ENCODE assay signal across 28 cellular contexts in genomic region chr19:315811-316210, GRCh38. TPM values are rescaled to one million over a fixed set of nuclear protein-coding genes. Genes with fewer than 3 reads are reported as not detected.
A peak's percentile ranks its signal among the peaks of the same experiment; 100 is the strongest.
DNase-seq lines count a peak whose midpoint lies in the region; ATAC-seq, FAIRE-seq and TF ChIP-seq lines count a peak whose summit lies in the region.
"Had no signal": no experiment of that assay in that cellular context is flagged by ENCODE, and none has a peak within 500 bp of the region (broad histone marks: within the 10 kb centered on the region; RNA-seq: fewer than 3 reads in every experiment).

No MANE protein-coding gene starts in this region.

- CTCF ChIA-PET in activated CD8-positive, alpha-beta T cell treated with anti-CD3 and anti-CD28 coated beads for 36 hours (lab: Charles Lee): no interaction called here
- CTCF ChIA-PET in activated CD8-positive, alpha-beta T cell treated with anti-CD3 and anti-CD28 coated beads, Interleukin-2, amount 10 ng/mL, durations not matched to agents 7 days and 5 days (lab: Charles Lee): no interaction called here
- CTCF ChIA-PET in K562 (lab: Yijun Ruan, JAX; ENCODE audit: low intra/inter-chr PET ratio) (no interaction called here), endothelial cell of umbilical vein (lab: Charles Lee) (no interaction called here)

- DNase-seq in activated CD8-positive, alpha-beta T cell treated with anti-CD3 and anti-CD28 coated beads for 36 hours: no peak
- DNase-seq in activated CD8-positive, alpha-beta T cell treated with anti-CD3 and anti-CD28 coated beads, Interleukin-2, amount 10 ng/mL, durations not matched to agents 7 days and 5 days: no peak
- DNase-seq in K562 (ENCODE audit: extremely low read depth in 1 of 4, low spot score in 3 of 4) (no peak), endothelial cell of umbilical vein (ENCODE audit: low read depth, low spot score) (peak; percentile 29), spleen (no peak), C1 segment of cervical spinal cord (lab: John Stamatoyannopoulos, UW) (no peak)
- DNase-seq in NK-92 treated with Interleukin-12 subunit alpha and Interleukin-12 subunit beta, amount 100 ng/mL, for 24 hours (lab: John Stamatoyannopoulos, UW): no peak
- DNase-seq: 8988T; ACHN; CD4-positive, alpha-beta T cell; COR-L47; DMS53; GM23248; H7; KG1; MG63; NCI-H1105 treated with DMSO at 0.1 percent for 48 hours; NCI-H146; NCI-H2029; NCI-H446; NCI-H526; NCI-H82; PC-9; SJCRH30 had no signal

- dilution Hi-C loops in endothelial cell of umbilical vein (cut with MboI; ENCODE audit: extremely low pct_ligation_motif_present, low sequenced_read_pairs): no loop called here

- no peaks in the 10 kb centered on the region for H3K27me3 Mint-ChIP-seq in activated CD8-positive, alpha-beta T cell treated with anti-CD3 and anti-CD28 coated beads for 36 hours
- no peaks in the 10 kb centered on the region for H3K27me3 Mint-ChIP-seq in activated CD8-positive, alpha-beta T cell treated with anti-CD3 and anti-CD28 coated beads, Interleukin-2, amount 10 ng/mL, durations not matched to agents 7 days and 5 days (ENCODE audit: low read depth)
- H3K27me3 Mint-ChIP-seq: CD4-positive, alpha-beta T cell had no signal

- 85% methylated on average over 8 of the region's 8 CpGs for whole genome bisulfite sequencing in K562 (ENCODE audit: insufficient coverage, low coverage, missing lambda C conversion rate)
- WGBS in spleen, 5 donors: 75 to 89% (median 85%) methylated on average over 8 of the region's 8 CpGs

- H3K9me3 ChIP-seq in K562 (replicated peaks; ENCODE audit: control insufficient read depth, insufficient read depth, low read depth, low read length): peaks cover 9% of the 10 kb centered on the region
- no peaks in the 10 kb centered on the region for H3K9me3 ChIP-seq in endothelial cell of umbilical vein (replicated peaks; ENCODE audit: control insufficient read depth, insufficient read depth, low read length)
- H3K9me3 ChIP-seq in spleen: peaks cover 0 to 8% (median 5%) of the 10 kb centered on the region in 8 donors
- H3K9me3 ChIP-seq: MG63, SJCRH30 had no signal

- no peak overlapping the region for H3K4me2 ChIP-seq in K562 (ENCODE audit: insufficient read depth, low read length)
- H3K4me2 ChIP-seq in endothelial cell of umbilical vein (ENCODE audit: insufficient read depth, low read length): peak overlapping the region; percentile 59
- H3K4me2 ChIP-seq: PC-9 had no signal

- H3K4me1 ChIP-seq in K562 (replicated peaks in 1 of 2; ENCODE audit: control insufficient read depth in 2 of 2, insufficient read depth in 2 of 2, low read length in 2 of 2) (peaks cover 0 to 6% of the 10 kb centered on the region in 2 experiments; a peak in 2 of 5 replicates), endothelial cell of umbilical vein (ENCODE audit: control insufficient read depth, extremely low read depth, insufficient read depth, low read length) (peaks cover 23% of the 10 kb centered on the region), spleen (peaks cover 0 to 25% (median 7%) of the 10 kb centered on the region in 6 donors)
- H3K4me1 ChIP-seq: SJCRH30 had no signal

- TF ChIP-seq EP300 in K562 (IDR thresholded peaks at IDR 0.05; ENCODE audit: low read length): no peak

- peaks cover 34% of the 10 kb centered on the region for H3K36me3 Mint-ChIP-seq in activated CD8-positive, alpha-beta T cell treated with anti-CD3 and anti-CD28 coated beads for 36 hours (ENCODE audit: low read depth)
- H3K36me3 Mint-ChIP-seq in activated CD8-positive, alpha-beta T cell treated with anti-CD3 and anti-CD28 coated beads, Interleukin-2, amount 10 ng/mL, durations not matched to agents 7 days and 5 days (ENCODE audit: low read depth): peaks cover 34% of the 10 kb centered on the region

- in situ Hi-C loops in K562 (cut with MboI): no loop called here

- no peak for ATAC-seq in activated CD8-positive, alpha-beta T cell treated with anti-CD3 and anti-CD28 coated beads for 36 hours
- no peak for ATAC-seq in activated CD8-positive, alpha-beta T cell treated with anti-CD3 and anti-CD28 coated beads, Interleukin-2, amount 10 ng/mL, durations not matched to agents 7 days and 5 days
- ATAC-seq in K562 (no peak), HG03432 (IDR thresholded peaks at IDR 0.05; ENCODE audit: unreplicated experiment) (no peak)
- ATAC-seq: Right ventricle myocardium inferior had no signal

- H3K36me3 ChIP-seq in K562 (ENCODE audit: control insufficient read depth, insufficient read depth, low read length) (peaks cover 65% of the 10 kb centered on the region), endothelial cell of umbilical vein (ENCODE audit: control insufficient read depth in 2 of 2, extremely low read depth in 1 of 2, insufficient read depth in 2 of 2, low read length in 2 of 2) (peaks cover 0 to 14% of the 10 kb centered on the region in 2 experiments), spleen (peaks cover 0 to 94% (median 43%) of the 10 kb centered on the region in 6 donors)

- H2AFZ ChIP-seq in K562 (ENCODE audit: low read depth, low read length) (no peak overlapping the region), endothelial cell of umbilical vein (ENCODE audit: low read depth, low read length) (no peak overlapping the region)
- H2AFZ ChIP-seq: GM23248, PC-9 had no signal

- intact Hi-C loops in activated CD8-positive, alpha-beta T cell treated with anti-CD3 and anti-CD28 coated beads for 36 hours (cut with micrococcal nuclease): no loop called here
- intact Hi-C loops in K562 (cut with micrococcal nuclease): no loop called here
- intact Hi-C loops in endothelial cell of umbilical vein (cut with micrococcal nuclease): no loop called here
- intact Hi-C loops in spleen (cut with DNase I; ENCODE audit: low total_unique reads): no loop called here

- FAIRE-seq in K562 (lab: Jason Lieb, UNC) (no peak), endothelial cell of umbilical vein (lab: Jason Lieb, UNC) (peak; percentile 71)
- FAIRE-seq: HTR-8/SVneo had no signal

- H3K9ac ChIP-seq in K562 (ENCODE audit: insufficient read depth in 1 of 2, low read depth in 2 of 2, low read length in 2 of 2) (no peak overlapping the region), endothelial cell of umbilical vein (replicated peaks; ENCODE audit: extremely low read depth, insufficient read depth, low read length) (no peak overlapping the region)
- H3K9ac ChIP-seq: GM23248 had no signal

- peak overlapping the region; percentile 7 for H3K27ac Mint-ChIP-seq in activated CD8-positive, alpha-beta T cell treated with anti-CD3 and anti-CD28 coated beads for 36 hours
- no peak overlapping the region for H3K27ac Mint-ChIP-seq in activated CD8-positive, alpha-beta T cell treated with anti-CD3 and anti-CD28 coated beads, Interleukin-2, amount 10 ng/mL, durations not matched to agents 7 days and 5 days
- H3K27ac Mint-ChIP-seq: CD4-positive, alpha-beta T cell had no signal

- TF ChIP-seq CTCF in activated CD8-positive, alpha-beta T cell treated with anti-CD3 and anti-CD28 coated beads for 36 hours (IDR thresholded peaks at IDR 0.05): no peak
- TF ChIP-seq CTCF in K562 (IDR thresholded peaks at IDR 0.05 in 2 of 3, conservative IDR thresholded peaks at IDR 0.05 in 1 of 3; ENCODE audit: insufficient read depth in 2 of 3, low read depth in 1 of 3, low read length in 3 of 3): no peak
- TF ChIP-seq CTCF in endothelial cell of umbilical vein (IDR thresholded peaks at IDR 0.05; ENCODE audit: extremely low read depth in 1 of 2, insufficient read depth in 1 of 2, low read depth in 1 of 2, low read length in 2 of 2): no peak
- no peak for TF ChIP-seq CTCF in spleen (IDR thresholded peaks at IDR 0.05 in 8 of 11, conservative IDR thresholded peaks at IDR 0.05 in 3 of 11)

- peaks cover 1% of the 10 kb centered on the region for H3K9me1 ChIP-seq in K562 (ENCODE audit: control insufficient read depth, insufficient read depth, low read length)
- no peaks in the 10 kb centered on the region for H3K9me1 ChIP-seq in endothelial cell of umbilical vein (replicated peaks; ENCODE audit: control insufficient read depth, extremely low read depth, insufficient read depth, low read length)

- no peak overlapping the region for H3K27ac ChIP-seq in K562 (ENCODE audit: extremely low read depth, low read depth, low read length)
- H3K27ac ChIP-seq in endothelial cell of umbilical vein (ENCODE audit: insufficient read depth, low read depth, low read length): peak overlapping the region; percentile 2
- H3K27ac ChIP-seq in spleen: peak overlapping the region in 6 of 8 donors; percentile 41 to 75 (median 54)
- H3K27ac ChIP-seq: GM23248, PC-9, SJCRH30 had no signal

- POLR2A ChIA-PET in activated CD8-positive, alpha-beta T cell treated with anti-CD3 and anti-CD28 coated beads for 36 hours (lab: Charles Lee): no interaction called here
- POLR2A ChIA-PET in activated CD8-positive, alpha-beta T cell treated with anti-CD3 and anti-CD28 coated beads, Interleukin-2, amount 10 ng/mL, durations not matched to agents 7 days and 5 days (lab: Charles Lee): no interaction called here
- POLR2A ChIA-PET in K562 (lab: Yijun Ruan, JAX): no interaction called here
- POLR2A ChIA-PET in endothelial cell of umbilical vein (lab: Charles Lee): no interaction called here

- BruUV-seq in K562 (replicated peaks; lab: Mats Ljungman, UMichigan) (no TSS peak), endothelial cell of umbilical vein (replicated peaks; lab: Mats Ljungman, UMichigan) (no TSS peak)

- H4K20me1 ChIP-seq in K562 (replicated peaks; ENCODE audit: control insufficient read depth, insufficient read depth, low read length) (no peaks in the 10 kb centered on the region), endothelial cell of umbilical vein (replicated peaks; ENCODE audit: control insufficient read depth, extremely low read depth, insufficient read depth, low read length) (no peaks in the 10 kb centered on the region)

- H3K27me3 ChIP-seq in K562 (ENCODE audit: control insufficient read depth in 2 of 2, insufficient read depth in 2 of 2, low read length in 2 of 2) (no peaks in the 10 kb centered on the region), endothelial cell of umbilical vein (ENCODE audit: control insufficient read depth in 2 of 2, insufficient read depth in 2 of 2, low read length in 2 of 2) (no peaks in the 10 kb centered on the region), spleen (replicated peaks in 1 of 7) (no peaks in the 10 kb centered on the region)
- H3K27me3 ChIP-seq: MG63, SJCRH30 had no signal

- H3K4me3 Mint-ChIP-seq in activated CD8-positive, alpha-beta T cell treated with anti-CD3 and anti-CD28 coated beads for 36 hours: no peak overlapping the region
- H3K4me3 Mint-ChIP-seq in activated CD8-positive, alpha-beta T cell treated with anti-CD3 and anti-CD28 coated beads, Interleukin-2, amount 10 ng/mL, durations not matched to agents 7 days and 5 days: no peak overlapping the region
- H3K4me3 Mint-ChIP-seq: CD4-positive, alpha-beta T cell had no signal

- TF ChIP-seq POLR2A in K562 (conservative IDR thresholded peaks at IDR 0.05): no peak
- peak; percentile 26 for TF ChIP-seq POLR2A in endothelial cell of umbilical vein (IDR thresholded peaks at IDR 0.05; ENCODE audit: low read depth, low read length)
- no peak for TF ChIP-seq POLR2A in spleen (IDR thresholded peaks at IDR 0.05)

- no peak for TF ChIP-seq RAD21 in K562 (CRISPR knock-in tag; conservative IDR thresholded peaks at IDR 0.05 in 1 of 2, IDR thresholded peaks at IDR 0.05 in 1 of 2)

- H3K4me1 Mint-ChIP-seq in activated CD8-positive, alpha-beta T cell treated with anti-CD3 and anti-CD28 coated beads for 36 hours (ENCODE audit: low read depth): no peaks in the 10 kb centered on the region
- no peaks in the 10 kb centered on the region for H3K4me1 Mint-ChIP-seq in activated CD8-positive, alpha-beta T cell treated with anti-CD3 and anti-CD28 coated beads, Interleukin-2, amount 10 ng/mL, durations not matched to agents 7 days and 5 days (ENCODE audit: low read depth)

- no peaks in the 10 kb centered on the region for H3K9me3 Mint-ChIP-seq in activated CD8-positive, alpha-beta T cell treated with anti-CD3 and anti-CD28 coated beads for 36 hours
- H3K9me3 Mint-ChIP-seq in activated CD8-positive, alpha-beta T cell treated with anti-CD3 and anti-CD28 coated beads, Interleukin-2, amount 10 ng/mL, durations not matched to agents 7 days and 5 days (ENCODE audit: insufficient read depth): no peaks in the 10 kb centered on the region
- H3K9me3 Mint-ChIP-seq: CD4-positive, alpha-beta T cell had no signal

- H3K4me3 ChIP-seq in K562 (no peak overlapping the region), endothelial cell of umbilical vein (replicated peaks in 1 of 3; ENCODE audit: insufficient read depth in 1 of 3, low read depth in 1 of 3, low read length in 3 of 3) (no peak overlapping the region), spleen (no peak overlapping the region)
- H3K4me3 ChIP-seq: GM23248, MG63, PC-9, SJCRH30 had no signal

- H3K79me2 ChIP-seq in K562 (ENCODE audit: control insufficient read depth, insufficient read depth, low read length) (peaks cover 25% of the 10 kb centered on the region; the same call in 2 of the 3 replicates), endothelial cell of umbilical vein (ENCODE audit: control insufficient read depth, insufficient read depth, low read length) (peaks cover 49% of the 10 kb centered on the region)

RNA-seq across cellular contexts. Expression of gene PLPP2, which starts 24.6 kb away (rescaled TPM):
- under 1 TPM in 1 of 2 experiments, not detected in 1; 0.36 TPM for total RNA-seq in activated CD8-positive, alpha-beta T cell treated with anti-CD3 and anti-CD28 coated beads for 36 hours
- total RNA-seq in activated CD8-positive, alpha-beta T cell treated with anti-CD3 and anti-CD28 coated beads, Interleukin-2, amount 10 ng/mL, durations not matched to agents 7 days and 5 days: not detected
- total RNA-seq in K562 (2011; cell fraction: chromatin; rRNA removed; ENCODE audit: low replicate concordance): 6.2 and 17.1 TPM in 2 replicates
- 17.7 and 19.1 TPM in 2 replicates for total RNA-seq in K562 (2011; cell fraction: nucleolus; rRNA removed)
- 13.8 and 19.1 TPM in 2 replicates for total RNA-seq in K562 (2011; cell fraction: nucleoplasm; rRNA removed)
- total RNA-seq in K562 (2014; rRNA removed) (3.1 and 4.0 TPM in 2 replicates), K562 (2014; rRNA removed; fragmentation: Illumina TruSeq; extraction: Trizol) (0.67 and 2.0 TPM in 2 replicates), K562 (2015; rRNA removed; fragmentation: Illumina TruSeq; extraction: Trizol) (0.51 and 0.64 TPM in 2 replicates), K562 (2021) (3.9 and 4.4 TPM in 2 replicates), endothelial cell of umbilical vein (12.0 and 27.9 TPM in 2 replicates), spleen (10 to 100 TPM in 1 of 7 donors, 1 to 10 TPM in 6; 1.8 to 27.7 (median 4.7) TPM)
- polyA plus RNA-seq in K562 (2011; rRNA removed) (1.1 and 2.5 TPM in 2 replicates), K562 (2014; fragmentation: Illumina TruSeq; extraction: Trizol) (3.1 and 3.4 TPM in 2 replicates), K562 (2014; fragmentation: Nextera tagmentation; extraction: Ambion mirVana) (under 1 TPM in 1 of 2 experiments, not detected in 1; 0.56 TPM), K562 (2014; rRNA removed) (2.0 and 2.2 TPM in 2 replicates), endothelial cell of umbilical vein (34.3 and 36.3 TPM in 2 replicates), spleen (1 to 10 TPM; 1.2 to 6.2 (median 2.3) TPM)
- polyA plus RNA-seq in K562 (2011; cell fraction: cytosol; rRNA removed): 1.9 and 11.7 TPM in 2 replicates
- 2.4 and 12.0 TPM in 2 replicates for polyA plus RNA-seq in K562 (2011; cell fraction: nucleus; rRNA removed)
- 0.58 and 1.5 TPM in 2 replicates for polyA plus RNA-seq in K562 (2012)
- polyA minus RNA-seq in K562 (2011; rRNA and poly(A)+ RNA removed): 0.63 and 3.3 TPM in 2 replicates
- 2.7 TPM in 1 of 2 replicates, not detected in the other for polyA minus RNA-seq in K562 (2011; cell fraction: cytosol; rRNA and poly(A)+ RNA removed)
- polyA minus RNA-seq in K562 (2011; cell fraction: nucleus; rRNA and poly(A)+ RNA removed): 0.44 and 1.5 TPM in 2 replicates
- polyA plus RNA-seq in endothelial cell of umbilical vein (2011; cell fraction: cytosol; rRNA removed): 14.9 and 16.5 TPM in 2 replicates
- 14.2 and 15.9 TPM in 2 replicates for polyA plus RNA-seq in endothelial cell of umbilical vein (2011; cell fraction: nucleus; rRNA removed)
- 26.4 and 44.4 TPM in 2 replicates for polyA plus RNA-seq in endothelial cell of umbilical vein (2012)
- polyA minus RNA-seq in endothelial cell of umbilical vein: 21.9 and 26.1 TPM in 2 replicates
- polyA minus RNA-seq in endothelial cell of umbilical vein (2011; cell fraction: cytosol; rRNA and poly(A)+ RNA removed): 40.7 TPM
- 2.3 and 5.0 TPM in 2 replicates for polyA minus RNA-seq in endothelial cell of umbilical vein (2011; cell fraction: nucleus; rRNA and poly(A)+ RNA removed)
- total RNA-seq: G401 had no signal

RNA-seq across cellular contexts. Expression of gene MIER2, which starts 28.8 kb away (rescaled TPM):
- 10 to 100 TPM; 20.0 to 20.4 TPM for total RNA-seq in activated CD8-positive, alpha-beta T cell treated with anti-CD3 and anti-CD28 coated beads for 36 hours
- total RNA-seq in activated CD8-positive, alpha-beta T cell treated with anti-CD3 and anti-CD28 coated beads, Interleukin-2, amount 10 ng/mL, durations not matched to agents 7 days and 5 days: 10 to 100 TPM; 21.6 to 23.1 TPM
- total RNA-seq in K562 (2011; cell fraction: chromatin; rRNA removed; ENCODE audit: low replicate concordance): 96.1 and 210 TPM in 2 replicates
- total RNA-seq in K562 (2011; cell fraction: nucleolus; rRNA removed): 97.7 and 120 TPM in 2 replicates
- total RNA-seq in K562 (2011; cell fraction: nucleoplasm; rRNA removed): 88.2 and 108 TPM in 2 replicates
- total RNA-seq in K562 (2014; rRNA removed) (18.0 and 23.8 TPM in 2 replicates), K562 (2014; rRNA removed; fragmentation: Illumina TruSeq; extraction: Trizol) (11.4 and 13.7 TPM in 2 replicates), K562 (2015; rRNA removed; fragmentation: Illumina TruSeq; extraction: Trizol) (15.2 and 15.6 TPM in 2 replicates), K562 (2021) (33.0 and 34.7 TPM in 2 replicates), endothelial cell of umbilical vein (41.7 and 44.9 TPM in 2 replicates), spleen (10 to 100 TPM; 26.8 to 66.5 (median 30.1) TPM)
- polyA plus RNA-seq in K562 (2011; rRNA removed) (13.0 and 17.2 TPM in 2 replicates), K562 (2014; fragmentation: Illumina TruSeq; extraction: Trizol) (24.3 and 32.5 TPM in 2 replicates), K562 (2014; fragmentation: Nextera tagmentation; extraction: Ambion mirVana) (under 1 TPM; 0.46 to 0.48 TPM), K562 (2014; rRNA removed) (20.5 and 32.9 TPM in 2 replicates), endothelial cell of umbilical vein (20.3 and 26.8 TPM in 2 replicates), spleen (10 to 100 TPM; 19.2 to 47.2 (median 31.3) TPM)
- 15.0 and 27.6 TPM in 2 replicates for polyA plus RNA-seq in K562 (2011; cell fraction: cytosol; rRNA removed)
- polyA plus RNA-seq in K562 (2011; cell fraction: nucleus; rRNA removed): 70.0 and 127 TPM in 2 replicates
- 22.7 and 32.9 TPM in 2 replicates for polyA plus RNA-seq in K562 (2012)
- 39.5 and 48.7 TPM in 2 replicates for polyA minus RNA-seq in K562 (2011; rRNA and poly(A)+ RNA removed)
- polyA minus RNA-seq in K562 (2011; cell fraction: cytosol; rRNA and poly(A)+ RNA removed): 15.7 and 31.0 TPM in 2 replicates
- polyA minus RNA-seq in K562 (2011; cell fraction: nucleus; rRNA and poly(A)+ RNA removed): 37.3 and 44.9 TPM in 2 replicates
- polyA plus RNA-seq in endothelial cell of umbilical vein (2011; cell fraction: cytosol; rRNA removed): 17.4 and 20.3 TPM in 2 replicates
- 54.6 and 69.8 TPM in 2 replicates for polyA plus RNA-seq in endothelial cell of umbilical vein (2011; cell fraction: nucleus; rRNA removed)
- polyA plus RNA-seq in endothelial cell of umbilical vein (2012): 44.8 and 55.7 TPM in 2 replicates
- polyA minus RNA-seq in endothelial cell of umbilical vein: 70.1 and 74.1 TPM in 2 replicates
- polyA minus RNA-seq in endothelial cell of umbilical vein (2011; cell fraction: cytosol; rRNA and poly(A)+ RNA removed): 7.3 TPM
- 35.1 and 41.4 TPM in 2 replicates for polyA minus RNA-seq in endothelial cell of umbilical vein (2011; cell fraction: nucleus; rRNA and poly(A)+ RNA removed)
